In the genomic region with DNA sequence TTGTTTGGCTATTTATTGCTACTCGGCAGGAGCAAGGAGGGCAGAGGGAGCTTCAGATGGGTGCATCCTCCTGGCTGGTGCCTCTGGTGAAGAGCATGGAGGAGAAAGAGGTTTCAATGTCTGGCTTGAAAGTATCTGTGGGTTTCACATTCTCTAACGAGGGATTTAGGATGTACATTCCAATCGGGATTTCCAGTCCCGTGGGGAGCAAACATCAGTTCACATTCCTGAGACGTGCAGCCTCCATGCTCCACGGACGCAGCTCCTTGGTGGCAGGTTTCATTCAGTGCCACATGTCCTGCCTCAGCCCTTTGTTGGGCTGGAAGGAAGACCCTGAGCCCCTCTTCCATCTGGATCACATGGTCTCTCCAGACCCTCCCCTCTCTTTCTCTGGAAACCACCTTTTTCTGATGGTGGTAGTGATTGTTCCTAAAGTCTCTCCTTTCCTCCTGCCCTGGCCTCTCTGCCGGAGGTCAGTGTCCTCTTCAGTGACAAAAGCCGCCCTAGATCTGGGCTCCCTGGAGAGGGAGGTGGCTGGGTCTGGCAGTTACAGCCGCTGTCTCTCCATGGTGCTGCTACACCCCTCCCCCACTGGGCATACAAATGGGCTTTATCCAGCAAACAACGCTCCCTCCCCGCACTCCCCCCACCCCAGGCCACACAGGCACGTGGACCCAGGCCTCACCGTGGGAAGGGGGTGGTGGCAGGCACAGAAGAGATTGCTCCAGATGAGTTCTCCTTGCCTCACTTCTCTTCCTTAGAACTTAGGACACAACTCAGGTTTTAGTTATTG, we compare ENCODE assay signal across 6 cellular contexts. TPM values are rescaled to one million over a fixed set of nuclear protein-coding genes. Genes with fewer than 3 reads are reported as not detected.
DNase-seq lines count a peak whose midpoint lies in the region; ATAC-seq, FAIRE-seq and TF ChIP-seq lines count a peak whose summit lies in the region.

No MANE protein-coding gene starts in this region.

- POLR2A ChIA-PET in Panc1 (lab: Charles Lee) = interaction anchor here (0.6 kb wide), 1 partner anchor 10 kb away, joined by 5 read pairs; no protein-coding TSS in a partner anchor

- H3K79me2 ChIP-seq in keratinocyte (ENCODE audit: control insufficient read depth, insufficient read depth, low read length) = no peaks in the 10 kb centered on the region

- no peak for TF ChIP-seq CTCF in Panc1 (IDR thresholded peaks at IDR 0.05)
- TF ChIP-seq CTCF in keratinocyte (optimal IDR thresholded peaks at IDR 0.05 in 1 of 3, IDR thresholded peaks at IDR 0.05 in 1 of 3, conservative IDR thresholded peaks at IDR 0.05 in 1 of 3; ENCODE audit: extremely low read depth in 1 of 3, insufficient read depth in 2 of 3, low read length in 3 of 3) = no peak

- H3K27me3 ChIP-seq in Panc1 (ENCODE audit: control insufficient read depth, insufficient read depth, low read length) (no peaks in the 10 kb centered on the region), keratinocyte (ENCODE audit: control insufficient read depth, extremely low read depth, insufficient read depth, low read length) (no peaks in the 10 kb centered on the region)

- peak; percentile 36 for DNase-seq in AG08395 (ENCODE audit: low spot score)
- DNase-seq in Panc1 (ENCODE audit: low read depth, low spot score) = no peak
- DNase-seq in keratinocyte (ENCODE audit: low read depth, low spot score) = no peak
- DNase-seq in GDM1 (lab: John Stamatoyannopoulos, UW) = no peak

- dilution Hi-C loops in keratinocyte (cut with MboI; ENCODE audit: extremely low pct_ligation_motif_present, low sequenced_read_pairs) = no loop called here

- peaks cover 17% of the 10 kb centered on the region for H3K4me1 ChIP-seq in Panc1 (ENCODE audit: control insufficient read depth, insufficient read depth, low read length)
- peaks cover 34% of the 10 kb centered on the region for H3K4me1 ChIP-seq in keratinocyte (ENCODE audit: control insufficient read depth, extremely low read depth, insufficient read depth, low read length)

- H3K9me3 ChIP-seq in Panc1 (ENCODE audit: control insufficient read depth, insufficient read depth, low read depth, low read length) (no peaks in the 10 kb centered on the region), keratinocyte (ENCODE audit: control insufficient read depth, low read depth, low read length) (no peaks in the 10 kb centered on the region)

- H4K20me1 ChIP-seq in keratinocyte (ENCODE audit: control insufficient read depth, extremely low read depth, insufficient read depth, low read length) = no peaks in the 10 kb centered on the region

- CTCF ChIA-PET in Panc1 (lab: Charles Lee) = interaction anchor here (0.6 to 2.0 kb wide), 5 partner anchors 12 to 750 kb away, joined by 3 to 14 read pairs (median 4); a partner anchor contains a TSS

- intact Hi-C loops in Panc1 (cut with micrococcal nuclease; ENCODE audit: unreplicated experiment) = no loop called here

- peak overlapping the region; percentile 98 for H3K4me2 ChIP-seq in keratinocyte (ENCODE audit: control insufficient read depth, extremely low read depth, insufficient read depth, low read depth, low read length)

- H3K9ac ChIP-seq in keratinocyte (ENCODE audit: control insufficient read depth, extremely low read depth, insufficient read depth, low read length) = no peak overlapping the region

- H3K9me1 ChIP-seq in keratinocyte (ENCODE audit: control insufficient read depth, extremely low read depth, insufficient read depth, low read length) = peaks cover 2% of the 10 kb centered on the region

- ATAC-seq in Panc1 = peak; percentile 5; the same call in 1 of the 2 replicates
- no peak for ATAC-seq in HG03196 (IDR thresholded peaks at IDR 0.05; ENCODE audit: unreplicated experiment)
- ATAC-seq in HG03095 (IDR thresholded peaks at IDR 0.05; ENCODE audit: unreplicated experiment) = no peak

- BruUV-seq in Panc1 (replicated peaks; lab: Mats Ljungman, UMichigan) = no TSS peak

- in situ Hi-C loops in Panc1 (cut with HindIII; ENCODE audit: low pct_unique_long_range_greater_than_20kb, low sequenced_read_pairs) = no loop called here

- no peaks in the 10 kb centered on the region for H3K36me3 ChIP-seq in Panc1 (ENCODE audit: control insufficient read depth, insufficient read depth, low read length)
- no peaks in the 10 kb centered on the region for H3K36me3 ChIP-seq in keratinocyte (ENCODE audit: control insufficient read depth in 2 of 2, extremely low read depth in 1 of 2, insufficient read depth in 2 of 2, low read length in 2 of 2)

- H3K4me3 ChIP-seq in Panc1 (ENCODE audit: low read depth in 2 of 2, low read length in 2 of 2) (peak overlapping the region in 1 of 2 experiments; percentile 69; a peak in 2 of 4 replicates), keratinocyte (ENCODE audit: control insufficient read depth in 2 of 3, extremely low read depth in 1 of 3, insufficient read depth in 2 of 3, low read depth in 1 of 3, low read length in 3 of 3) (no peak overlapping the region)

- H3K27ac ChIP-seq in Panc1 (ENCODE audit: low read length) = no peak overlapping the region; the same call in 1 of the 2 replicates
- no peak overlapping the region for H3K27ac ChIP-seq in keratinocyte (ENCODE audit: control insufficient read depth, insufficient read depth, low read length)

- FAIRE-seq in keratinocyte (lab: Jason Lieb, UNC) = no peak

- peak overlapping the region; percentile 72 for H2AFZ ChIP-seq in keratinocyte (ENCODE audit: control insufficient read depth, low read length)

RNA-seq across cellular contexts. Expression of a gene that starts 0.8 kb away (rescaled TPM):
- not detected for total RNA-seq in Panc1 (2021; ENCODE audit: unreplicated experiment)
- 0.17 TPM for polyA plus RNA-seq in Panc1 (2012; ENCODE audit: insufficient read length)
- polyA plus RNA-seq in keratinocyte = 0.24 to 0.59 TPM (median 0.28 TPM) in 3 replicates
- not detected for polyA plus RNA-seq in keratinocyte (2011; ENCODE audit: low read depth)
- polyA plus RNA-seq in keratinocyte (2011; cell fraction: cytosol; rRNA removed) = 0.52 and 0.55 TPM in 2 replicates
- 0.15 and 0.16 TPM in 2 replicates for polyA plus RNA-seq in keratinocyte (2011; cell fraction: nucleus; rRNA removed)
- 0.54 and 0.71 TPM in 2 replicates for polyA plus RNA-seq in keratinocyte (2012; ENCODE audit: low replicate concordance)
- polyA minus RNA-seq in keratinocyte = 0.16 to 0.64 TPM in 2 of 3 replicates, not detected in the other
- polyA minus RNA-seq in keratinocyte (2011; cell fraction: cytosol; rRNA and poly(A)+ RNA removed) = not detected
- not detected in 2 replicates for polyA minus RNA-seq in keratinocyte (2011; cell fraction: nucleus; rRNA and poly(A)+ RNA removed)

RNA-seq across cellular contexts. Expression of a gene that starts 12.1 kb away (rescaled TPM):
- total RNA-seq in Panc1 (2021; ENCODE audit: unreplicated experiment) = 146 TPM
- 147 TPM for polyA plus RNA-seq in Panc1 (2012; ENCODE audit: insufficient read length)
- polyA plus RNA-seq in keratinocyte = 149 to 174 TPM (median 151 TPM) in 3 replicates
- 20.1 TPM for polyA plus RNA-seq in keratinocyte (2011; ENCODE audit: low read depth)
- 144 and 146 TPM in 2 replicates for polyA plus RNA-seq in keratinocyte (2011; cell fraction: cytosol; rRNA removed)
- polyA plus RNA-seq in keratinocyte (2011; cell fraction: nucleus; rRNA removed) = 125 and 141 TPM in 2 replicates
- 101 and 107 TPM in 2 replicates for polyA plus RNA-seq in keratinocyte (2012; ENCODE audit: low replicate concordance)
- 155 to 195 TPM (median 163 TPM) in 3 replicates for polyA minus RNA-seq in keratinocyte
- 147 TPM for polyA minus RNA-seq in keratinocyte (2011; cell fraction: cytosol; rRNA and poly(A)+ RNA removed)
- 44.3 and 54.5 TPM in 2 replicates for polyA minus RNA-seq in keratinocyte (2011; cell fraction: nucleus; rRNA and poly(A)+ RNA removed)

RNA-seq across cellular contexts. Expression of a gene that starts 15.8 kb away (rescaled TPM):
- total RNA-seq in Panc1 (2021; ENCODE audit: unreplicated experiment) = 0.39 TPM
- polyA plus RNA-seq in Panc1 (2012; ENCODE audit: insufficient read length) = 1.1 TPM
- polyA plus RNA-seq in keratinocyte = 0.94 to 2.0 TPM (median 1.4 TPM) in 3 replicates
- polyA plus RNA-seq in keratinocyte (2011; ENCODE audit: low read depth) = 13.5 TPM
- polyA plus RNA-seq in keratinocyte (2011; cell fraction: cytosol; rRNA removed) = 1.1 and 1.4 TPM in 2 replicates
- polyA plus RNA-seq in keratinocyte (2011; cell fraction: nucleus; rRNA removed) = 3.9 and 6.3 TPM in 2 replicates
- polyA plus RNA-seq in keratinocyte (2012; ENCODE audit: low replicate concordance) = 1.3 and 7.0 TPM in 2 replicates
- 0.99 to 1.9 TPM in 2 of 3 replicates, not detected in the other for polyA minus RNA-seq in keratinocyte
- not detected for polyA minus RNA-seq in keratinocyte (2011; cell fraction: cytosol; rRNA and poly(A)+ RNA removed)
- 0.74 and 1.3 TPM in 2 replicates for polyA minus RNA-seq in keratinocyte (2011; cell fraction: nucleus; rRNA and poly(A)+ RNA removed)

RNA-seq across cellular contexts. Expression of a gene that starts 20.8 kb away (rescaled TPM):
- total RNA-seq in Panc1 (2021; ENCODE audit: unreplicated experiment) = 66.2 TPM
- polyA plus RNA-seq in Panc1 (2012; ENCODE audit: insufficient read length) = 56.6 TPM
- 6.1 to 18.9 TPM (median 9.2 TPM) in 3 replicates for polyA plus RNA-seq in keratinocyte
- 30.5 TPM for polyA plus RNA-seq in keratinocyte (2011; ENCODE audit: low read depth)
- 6.5 and 10.5 TPM in 2 replicates for polyA plus RNA-seq in keratinocyte (2011; cell fraction: cytosol; rRNA removed)
- polyA plus RNA-seq in keratinocyte (2011; cell fraction: nucleus; rRNA removed) = 4.3 and 8.0 TPM in 2 replicates
- polyA plus RNA-seq in keratinocyte (2012; ENCODE audit: low replicate concordance) = 9.5 and 31.9 TPM in 2 replicates
- 3.0 to 7.8 TPM (median 5.6 TPM) in 3 replicates for polyA minus RNA-seq in keratinocyte
- 5.8 TPM for polyA minus RNA-seq in keratinocyte (2011; cell fraction: cytosol; rRNA and poly(A)+ RNA removed)
- polyA minus RNA-seq in keratinocyte (2011; cell fraction: nucleus; rRNA and poly(A)+ RNA removed) = 2.5 and 5.0 TPM in 2 replicates

RNA-seq across cellular contexts. Expression of a gene that starts 25.6 kb away (rescaled TPM):
- 3.4 TPM for total RNA-seq in Panc1 (2021; ENCODE audit: unreplicated experiment)
- polyA plus RNA-seq in Panc1 (2012; ENCODE audit: insufficient read length) = 4.9 TPM
- 14.5 to 15.6 TPM (median 15.0 TPM) in 3 replicates for polyA plus RNA-seq in keratinocyte
- polyA plus RNA-seq in keratinocyte (2011; ENCODE audit: low read depth) = 27.9 TPM
- 8.9 and 10.7 TPM in 2 replicates for polyA plus RNA-seq in keratinocyte (2011; cell fraction: cytosol; rRNA removed)
- polyA plus RNA-seq in keratinocyte (2011; cell fraction: nucleus; rRNA removed) = 26.5 and 29.7 TPM in 2 replicates
- polyA plus RNA-seq in keratinocyte (2012; ENCODE audit: low replicate concordance) = 7.3 and 35.5 TPM in 2 replicates
- 11.9 to 18.1 TPM (median 16.5 TPM) in 3 replicates for polyA minus RNA-seq in keratinocyte
- 5.2 TPM for polyA minus RNA-seq in keratinocyte (2011; cell fraction: cytosol; rRNA and poly(A)+ RNA removed)
- 4.9 and 6.9 TPM in 2 replicates for polyA minus RNA-seq in keratinocyte (2011; cell fraction: nucleus; rRNA and poly(A)+ RNA removed)
